1 cellular context compared by ENCODE assay signal in genomic region chr7:116501425-116502167, GRCh38.
TF ChIP-seq lines count a peak whose summit lies in the region.

No MANE protein-coding gene starts in this region.

TF ChIP-seq in K562, 482 proteins besides CTCF, POLR2A, EP300 and RAD21 (continued from another document and continues in another):
- TF ChIP-seq AFF4 (CRISPR knock-in tag; IDR thresholded peaks at IDR 0.05) (no peak; the same call in 1 of the 2 replicates), ZNF384 (IDR thresholded peaks at IDR 0.05; ENCODE audit: low read depth, low read length) (0 out of 2 replicates have a peak, but pooled peaks have one; percentile 21), FOXM1 (IDR thresholded peaks at IDR 0.05; ENCODE audit: low read depth) (peak; percentile 77; the same call in 1 of the 2 replicates), FOXM1 (CRISPR knock-in tag; IDR thresholded peaks at IDR 0.05; ENCODE audit: low read depth) (no peak), SMARCE1 (IDR thresholded peaks at IDR 0.05) (peak; percentile 98), TCF3 (CRISPR knock-in tag; IDR thresholded peaks at IDR 0.05) (peak; percentile 87), SNAPC5 (CRISPR knock-in tag; IDR thresholded peaks at IDR 0.05) (no peak), BRF2 (IDR thresholded peaks at IDR 0.05; ENCODE audit: borderline replicate concordance, insufficient read depth, insufficient read length) (no peak), CHAMP1 (IDR thresholded peaks at IDR 0.05) (peak; percentile 69; the same call in 1 of the 2 replicates), CBX3 (IDR thresholded peaks at IDR 0.05; ENCODE audit: borderline replicate concordance in 1 of 2, low read length in 2 of 2) (peak in 1 of 2 experiments; percentile 93; a peak in 1 of 3 replicates), ZNF134 (CRISPR knock-in tag; conservative IDR thresholded peaks at IDR 0.05) (0 out of 2 replicates have a peak, but pooled peaks have one; percentile 14), ZNF717 (CRISPR knock-in tag; IDR thresholded peaks at IDR 0.05) (no peak), MEIS2 (IDR thresholded peaks at IDR 0.05; ENCODE audit: partially characterized antibody) (peak; percentile 89), SREBF1 (IDR thresholded peaks at IDR 0.05; ENCODE audit: borderline replicate concordance, low read depth, low read length) (no peak), GABPB1 (CRISPR knock-in tag; IDR thresholded peaks at IDR 0.05) (no peak), MTA2 (IDR thresholded peaks at IDR 0.05; ENCODE audit: low read depth) (peak; percentile 54), CREB1 (IDR thresholded peaks at IDR 0.05) (peak; percentile 58; the same call in 1 of the 2 replicates), CREB1 (CRISPR knock-in tag; IDR thresholded peaks at IDR 0.05) (no peak), XRCC5 (IDR thresholded peaks at IDR 0.05; ENCODE audit: low read depth, low read length) (no peak), MEF2A (IDR thresholded peaks at IDR 0.05; ENCODE audit: control insufficient read depth, low read depth, low read length) (no peak), GABPA (tag; conservative IDR thresholded peaks at IDR 0.05; ENCODE audit: low read depth) (no peak), TAF9B (IDR thresholded peaks at IDR 0.05; ENCODE audit: partially characterized antibody) (peak; percentile 81), ZNF143 (CRISPR knock-in tag; IDR thresholded peaks at IDR 0.05) (no peak), TFE3 (CRISPR knock-in tag; IDR thresholded peaks at IDR 0.05) (no peak), SAFB (IDR thresholded peaks at IDR 0.05; ENCODE audit: borderline replicate concordance, low read depth, low read length) (no peak), NONO (IDR thresholded peaks at IDR 0.05; ENCODE audit: low read depth in 2 of 2, low read length in 1 of 2) (peak in 1 of 2 experiments; percentile 69; a peak in 1 of 4 replicates), FOSL1 (tag; conservative IDR thresholded peaks at IDR 0.05) (peak; percentile 96), ZNF408 (CRISPR knock-in tag; IDR thresholded peaks at IDR 0.05; ENCODE audit: low read depth) (no peak), NR2C1 (IDR thresholded peaks at IDR 0.05) (no peak), NR2C1 (tag; IDR thresholded peaks at IDR 0.05) (peak; percentile 26; the same call in 1 of the 2 replicates), FOXO4 (CRISPR knock-in tag; IDR thresholded peaks at IDR 0.05) (no peak), NFIC (IDR thresholded peaks at IDR 0.05) (peak; percentile 99), MXI1 (IDR thresholded peaks at IDR 0.05; ENCODE audit: low read depth, low read length) (no peak), BRD9 (IDR thresholded peaks at IDR 0.05; ENCODE audit: low read depth, partially characterized antibody) (peak; percentile 66), TFAM (CRISPR knock-in tag; conservative IDR thresholded peaks at IDR 0.05) (no peak), HMBOX1 (IDR thresholded peaks at IDR 0.05) (peak; percentile 100), SMARCA4 (IDR thresholded peaks at IDR 0.05) (peak; percentile 99), TCF15 (CRISPR knock-in tag; IDR thresholded peaks at IDR 0.05) (no peak), BCL6 (CRISPR knock-in tag; IDR thresholded peaks at IDR 0.05) (no peak)
- TF ChIP-seq, protein P1, sequence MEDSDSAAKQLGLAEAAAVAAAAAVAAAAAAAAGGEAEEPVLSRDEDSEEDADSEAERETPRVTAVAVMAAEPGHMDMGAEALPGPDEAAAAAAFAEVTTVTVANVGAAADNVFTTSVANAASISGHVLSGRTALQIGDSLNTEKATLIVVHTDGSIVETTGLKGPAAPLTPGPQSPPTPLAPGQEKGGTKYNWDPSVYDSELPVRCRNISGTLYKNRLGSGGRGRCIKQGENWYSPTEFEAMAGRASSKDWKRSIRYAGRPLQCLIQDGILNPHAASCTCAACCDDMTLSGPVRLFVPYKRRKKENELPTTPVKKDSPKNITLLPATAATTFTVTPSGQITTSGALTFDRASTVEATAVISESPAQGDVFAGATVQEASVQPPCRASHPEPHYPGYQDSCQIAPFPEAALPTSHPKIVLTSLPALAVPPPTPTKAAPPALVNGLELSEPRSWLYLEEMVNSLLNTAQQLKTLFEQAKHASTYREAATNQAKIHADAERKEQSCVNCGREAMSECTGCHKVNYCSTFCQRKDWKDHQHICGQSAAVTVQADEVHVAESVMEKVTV (CRISPR knock-in tag; IDR thresholded peaks at IDR 0.05): 0 out of 2 replicates have a peak, but pooled peaks have one; percentile 25
- TF ChIP-seq, protein P2, sequence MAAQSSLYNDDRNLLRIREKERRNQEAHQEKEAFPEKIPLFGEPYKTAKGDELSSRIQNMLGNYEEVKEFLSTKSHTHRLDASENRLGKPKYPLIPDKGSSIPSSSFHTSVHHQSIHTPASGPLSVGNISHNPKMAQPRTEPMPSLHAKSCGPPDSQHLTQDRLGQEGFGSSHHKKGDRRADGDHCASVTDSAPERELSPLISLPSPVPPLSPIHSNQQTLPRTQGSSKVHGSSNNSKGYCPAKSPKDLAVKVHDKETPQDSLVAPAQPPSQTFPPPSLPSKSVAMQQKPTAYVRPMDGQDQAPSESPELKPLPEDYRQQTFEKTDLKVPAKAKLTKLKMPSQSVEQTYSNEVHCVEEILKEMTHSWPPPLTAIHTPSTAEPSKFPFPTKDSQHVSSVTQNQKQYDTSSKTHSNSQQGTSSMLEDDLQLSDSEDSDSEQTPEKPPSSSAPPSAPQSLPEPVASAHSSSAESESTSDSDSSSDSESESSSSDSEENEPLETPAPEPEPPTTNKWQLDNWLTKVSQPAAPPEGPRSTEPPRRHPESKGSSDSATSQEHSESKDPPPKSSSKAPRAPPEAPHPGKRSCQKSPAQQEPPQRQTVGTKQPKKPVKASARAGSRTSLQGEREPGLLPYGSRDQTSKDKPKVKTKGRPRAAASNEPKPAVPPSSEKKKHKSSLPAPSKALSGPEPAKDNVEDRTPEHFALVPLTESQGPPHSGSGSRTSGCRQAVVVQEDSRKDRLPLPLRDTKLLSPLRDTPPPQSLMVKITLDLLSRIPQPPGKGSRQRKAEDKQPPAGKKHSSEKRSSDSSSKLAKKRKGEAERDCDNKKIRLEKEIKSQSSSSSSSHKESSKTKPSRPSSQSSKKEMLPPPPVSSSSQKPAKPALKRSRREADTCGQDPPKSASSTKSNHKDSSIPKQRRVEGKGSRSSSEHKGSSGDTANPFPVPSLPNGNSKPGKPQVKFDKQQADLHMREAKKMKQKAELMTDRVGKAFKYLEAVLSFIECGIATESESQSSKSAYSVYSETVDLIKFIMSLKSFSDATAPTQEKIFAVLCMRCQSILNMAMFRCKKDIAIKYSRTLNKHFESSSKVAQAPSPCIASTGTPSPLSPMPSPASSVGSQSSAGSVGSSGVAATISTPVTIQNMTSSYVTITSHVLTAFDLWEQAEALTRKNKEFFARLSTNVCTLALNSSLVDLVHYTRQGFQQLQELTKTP (IDR thresholded peaks at IDR 0.05; ENCODE audit: low read depth in 1 of 2, partially characterized antibody in 2 of 2): peak in 1 of 2 experiments; percentile 45
- TF ChIP-seq, protein P3, sequence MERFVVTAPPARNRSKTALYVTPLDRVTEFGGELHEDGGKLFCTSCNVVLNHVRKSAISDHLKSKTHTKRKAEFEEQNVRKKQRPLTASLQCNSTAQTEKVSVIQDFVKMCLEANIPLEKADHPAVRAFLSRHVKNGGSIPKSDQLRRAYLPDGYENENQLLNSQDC (CRISPR knock-in tag; IDR thresholded peaks at IDR 0.05): no peak
